ENCODE assay signal across 8 cellular contexts in the genomic region with DNA sequence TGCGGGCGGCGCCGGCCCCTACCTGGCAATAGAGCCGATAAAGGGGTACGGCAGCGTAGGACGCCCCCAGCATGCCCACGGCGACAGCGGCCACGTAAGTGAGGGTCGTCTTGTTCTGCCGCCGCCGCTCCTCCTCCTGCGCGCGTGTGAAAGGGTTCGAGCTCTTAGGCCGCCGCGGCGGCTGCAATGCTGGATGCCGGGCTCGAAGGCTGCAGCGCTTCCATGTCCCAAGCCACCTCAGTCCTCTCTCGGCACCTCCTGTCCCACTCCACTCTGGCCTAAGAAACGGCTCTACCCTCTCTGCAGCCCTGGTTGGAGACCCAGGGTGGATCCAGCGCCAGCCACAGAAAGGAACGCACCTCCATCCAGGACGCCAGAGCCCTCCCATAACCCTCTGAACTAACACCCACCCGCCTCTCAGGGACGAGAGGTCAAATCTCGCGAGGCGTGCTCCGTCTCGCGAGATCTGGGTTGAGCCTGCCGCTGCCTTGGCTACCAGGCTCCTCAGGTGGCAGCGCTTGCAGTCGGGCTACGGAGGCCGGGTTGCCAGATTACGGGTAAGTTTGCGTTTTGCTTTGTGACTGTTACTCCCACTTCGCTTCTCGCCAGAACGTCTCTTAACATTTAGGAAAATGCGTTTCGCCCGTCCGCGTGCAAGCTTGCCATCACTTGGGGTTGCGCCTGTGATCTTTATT. TPM values are rescaled to one million over a fixed set of nuclear protein-coding genes. Genes with fewer than 3 reads are reported as not detected.
DNase-seq lines count a peak whose midpoint lies in the region; ATAC-seq and TF ChIP-seq lines count a peak whose summit lies in the region.

A gene with protein sequence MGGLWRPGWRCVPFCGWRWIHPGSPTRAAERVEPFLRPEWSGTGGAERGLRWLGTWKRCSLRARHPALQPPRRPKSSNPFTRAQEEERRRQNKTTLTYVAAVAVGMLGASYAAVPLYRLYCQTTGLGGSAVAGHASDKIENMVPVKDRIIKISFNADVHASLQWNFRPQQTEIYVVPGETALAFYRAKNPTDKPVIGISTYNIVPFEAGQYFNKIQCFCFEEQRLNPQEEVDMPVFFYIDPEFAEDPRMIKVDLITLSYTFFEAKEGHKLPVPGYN (minus strand): TSS at position 396 of the 695 bp plus-strand sequence. CDS start 8 bp downstream, at position 388.
TSS of gene STXBP4 (plus strand) at position 507 of the 695 bp plus-strand sequence. CDS start 17,455 bp downstream, outside the sequence.

- H3K9me2 ChIP-seq in HCT116 (ENCODE audit: insufficient read depth) (no peaks in the 10 kb centered on the region), MM.1S (replicated peaks; ENCODE audit: insufficient read depth, low read length) (no peaks in the 10 kb centered on the region)

- intact Hi-C loops in HCT116 (cut with micrococcal nuclease), result loop anchor here (2.0 kb wide), 1 partner anchor 68 kb away; the partner anchor contains the start of gene TOM1L1

- peak within 1 kb of the TSS; percentile 87 for H3K9ac ChIP-seq in HCT116 (ENCODE audit: low read length)
- peak within 1 kb of the TSS; percentile 86 for H3K9ac ChIP-seq in MM.1S (ENCODE audit: low read length)
- peak within 1 kb of the TSS; percentile 83 for H3K9ac ChIP-seq in neural progenitor cell
- peak within 1 kb of the TSS; percentile 89 to 95 for H3K9ac ChIP-seq in stomach smooth muscle (ENCODE audit: low read length in 2 of 2)

- POLR2A ChIA-PET in HCT116 (lab: Charles Lee), result no interaction called here

- H3K36me3 ChIP-seq in HCT116 (ENCODE audit: control insufficient read depth in 1 of 2, insufficient read depth in 2 of 2, low read length in 2 of 2) (peaks cover 10 to 19% of the 10 kb centered on the region in 2 experiments; a peak in 3 of 4 replicates), MM.1S (replicated peaks; ENCODE audit: insufficient read depth, low read length) (peaks cover 7% of the 10 kb centered on the region; the same call in 1 of the 2 replicates), neural progenitor cell (peaks cover 11% of the 10 kb centered on the region), stomach smooth muscle (ENCODE audit: control insufficient read depth in 2 of 2, insufficient read depth in 2 of 2, low read length in 2 of 2) (peaks cover 0 to 9% of the 10 kb centered on the region in 2 donors)

- H3F3A ChIP-seq in MM.1S (ENCODE audit: insufficient read depth, low read length) (no peaks in the 10 kb centered on the region), neural progenitor cell (ENCODE audit: low read depth) (no peaks in the 10 kb centered on the region)

- peaks cover 3 to 16% of the 10 kb centered on the region in 2 experiments; a peak in 3 of 4 replicates for H3K4me1 ChIP-seq in HCT116 (ENCODE audit: control insufficient read depth in 1 of 2, insufficient read depth in 2 of 2, low read length in 2 of 2)
- peaks cover 14% of the 10 kb centered on the region; the same call in 1 of the 2 replicates for H3K4me1 ChIP-seq in MM.1S (ENCODE audit: low read length)
- H3K4me1 ChIP-seq in neural progenitor cell, result peaks cover 12% of the 10 kb centered on the region
- H3K4me1 ChIP-seq in stomach smooth muscle (ENCODE audit: control insufficient read depth, insufficient read depth, low read length), result peaks cover 21% of the 10 kb centered on the region

- H2AFZ ChIP-seq in HCT116 (ENCODE audit: low read depth, low read length, poor library complexity, severe bottlenecking) (peak within 1 kb of the TSS; percentile 81), MM.1S (ENCODE audit: low read length) (peak within 1 kb of the TSS; percentile 90), neural progenitor cell (replicated peaks) (peak within 1 kb of the TSS; percentile 68)

- peak within 1 kb of the TSS; percentile 94 to 97 for H3K4me3 ChIP-seq in HCT116 (replicated peaks in 1 of 2; ENCODE audit: low read depth in 1 of 2, low read length in 2 of 2)
- H3K4me3 ChIP-seq in MM.1S (ENCODE audit: low read length), result peak within 1 kb of the TSS; percentile 78
- H3K4me3 ChIP-seq in neural progenitor cell, result peak within 1 kb of the TSS; percentile 90
- peak within 1 kb of the TSS; percentile 88 to 89 for H3K4me3 ChIP-seq in stomach smooth muscle (ENCODE audit: low read length in 2 of 2)

- TF ChIP-seq RAD21 in HCT116 (IDR thresholded peaks at IDR 0.05; ENCODE audit: low read depth), result peak; percentile 35; the same call in 1 of the 2 replicates

- BruUV-seq in HCT116 (replicated peaks; lab: Mats Ljungman, UMichigan), result no TSS peak

- H3K27me3 Mint-ChIP-seq in neural progenitor cell (ENCODE audit: insufficient read depth, low read depth), result no peaks in the 10 kb centered on the region

- H3K9me3 Mint-ChIP-seq in neural progenitor cell, result peaks cover 2% of the 10 kb centered on the region

- peak; percentile 97 for TF ChIP-seq POLR2A in HCT116 (IDR thresholded peaks at IDR 0.05; ENCODE audit: borderline replicate concordance, extremely low read depth, insufficient read depth, insufficient read length)

- no peaks in the 10 kb centered on the region for H3K9me3 ChIP-seq in HCT116 (ENCODE audit: control insufficient read depth in 1 of 2, insufficient read depth in 1 of 2, low read depth in 1 of 2, low read length in 2 of 2)
- no peaks in the 10 kb centered on the region for H3K9me3 ChIP-seq in MM.1S (replicated peaks; ENCODE audit: insufficient read depth, low read length)
- no peaks in the 10 kb centered on the region for H3K9me3 ChIP-seq in neural progenitor cell (ENCODE audit: low read depth)
- H3K9me3 ChIP-seq in stomach smooth muscle (ENCODE audit: control insufficient read depth in 2 of 2, low read length in 2 of 2), result no peaks in the 10 kb centered on the region

- RAD21 ChIA-PET in HCT116 (lab: Charles Lee; ENCODE audit: low non-redundant PET in 1 of 2, low total read pairs in 2 of 2, uncharacterized antibody in 2 of 2, unreplicated experiment in 2 of 2), result no interaction called here

- H4K20me1 ChIP-seq in HCT116 (ENCODE audit: insufficient read depth) (no peaks in the 10 kb centered on the region), MM.1S (ENCODE audit: insufficient read depth, low read length) (no peaks in the 10 kb centered on the region), neural progenitor cell (ENCODE audit: low read depth) (no peaks in the 10 kb centered on the region)

- no peak within 1 kb of the TSS for H3K4me3 Mint-ChIP-seq in neural progenitor cell

- peaks cover 11% of the 10 kb centered on the region for H3K36me3 Mint-ChIP-seq in neural progenitor cell

- no peak within 1 kb of the TSS for H3K27ac Mint-ChIP-seq in neural progenitor cell

- peaks cover 17% of the 10 kb centered on the region for H3K4me1 Mint-ChIP-seq in neural progenitor cell

- H3K4me2 ChIP-seq in HCT116 (ENCODE audit: low read length) (peak within 1 kb of the TSS; percentile 91), MM.1S (ENCODE audit: low read depth, low read length) (peak within 1 kb of the TSS; percentile 89), neural progenitor cell (peak within 1 kb of the TSS; percentile 96)

- CTCF ChIA-PET in HCT116 (lab: Charles Lee), result no interaction called here

- ATAC-seq in HCT116, result peak; percentile 98

- peak in 2 of 3 experiments; percentile 40 to 64; a peak in 4 of 6 replicates for TF ChIP-seq CTCF in HCT116 (IDR thresholded peaks at IDR 0.05 in 2 of 3, conservative IDR thresholded peaks at IDR 0.05 in 1 of 3; ENCODE audit: borderline replicate concordance in 1 of 3, insufficient read depth in 1 of 3, low read depth in 2 of 3, low read length in 2 of 3)
- peak; percentile 54; the same call in 1 of the 2 replicates for TF ChIP-seq CTCF in MM.1S (IDR thresholded peaks at IDR 0.05; ENCODE audit: low read length)
- TF ChIP-seq CTCF in neural progenitor cell (IDR thresholded peaks at IDR 0.05), result peak; percentile 56

- H3K27ac ChIP-seq in HCT116 (ENCODE audit: low read depth, low read length) (peak within 1 kb of the TSS; percentile 73), MM.1S (ENCODE audit: low read length) (peak within 1 kb of the TSS; percentile 41; the same call in 1 of the 2 replicates), neural progenitor cell (peak within 1 kb of the TSS; percentile 53), stomach smooth muscle (ENCODE audit: low read length) (peak within 1 kb of the TSS; percentile 88)

- H3K27me3 ChIP-seq in HCT116 (ENCODE audit: insufficient read depth, low read length) (no peaks in the 10 kb centered on the region), MM.1S (replicated peaks; ENCODE audit: insufficient read depth, low read length) (no peaks in the 10 kb centered on the region), neural progenitor cell (no peaks in the 10 kb centered on the region), stomach smooth muscle (ENCODE audit: control insufficient read depth in 1 of 2, insufficient read depth in 2 of 2, low read length in 2 of 2) (no peaks in the 10 kb centered on the region)

- DNase-seq in GF-D8 (lab: John Stamatoyannopoulos, UW) (peak; percentile 94), HCT116 (ENCODE audit: low read depth, low spot score) (peak; percentile 98), MM.1S (peak; percentile 98), SHP77 (lab: John Stamatoyannopoulos, UW) (peak; percentile 87 to 93), activated gamma-delta T cell treated with Interleukin-2 at 50 U/mL for 16 hours (peak; percentile 92), foreskin melanocyte (peak; percentile 93), neural progenitor cell (ENCODE audit: low spot score) (peak; percentile 97)

- H3K79me2 ChIP-seq in HCT116 (ENCODE audit: insufficient read depth, low read length), result peaks cover 69% of the 10 kb centered on the region
- peaks cover 27% of the 10 kb centered on the region for H3K79me2 ChIP-seq in MM.1S (ENCODE audit: low read length)
- H3K79me2 ChIP-seq in neural progenitor cell (ENCODE audit: low read depth), result peaks cover 86% of the 10 kb centered on the region

TF ChIP-seq in HCT116, 20 proteins besides CTCF, POLR2A, EP300 and RAD21 (continues in another document):
- TF ChIP-seq MAX (IDR thresholded peaks at IDR 0.05), result peak; percentile 54
- TF ChIP-seq SRF (IDR thresholded peaks at IDR 0.05; ENCODE audit: low read depth), result no peak

RNA-seq across cellular contexts. Expression of the first gene that starts in this region (rescaled TPM):
- total RNA-seq in HCT116 (2021; ENCODE audit: unreplicated experiment) (62.9 TPM), neural progenitor cell (ENCODE audit: low replicate concordance) (68.7 and 90.2 TPM in 2 replicates)
- 41.3 and 48.2 TPM in 2 replicates for polyA plus RNA-seq in HCT116 (2012)

RNA-seq across cellular contexts. Expression of gene STXBP4, which starts in this region (rescaled TPM):
- total RNA-seq in HCT116 (2021; ENCODE audit: unreplicated experiment) (13.6 TPM), neural progenitor cell (ENCODE audit: low replicate concordance) (40.0 and 111 TPM in 2 replicates)
- polyA plus RNA-seq in HCT116 (2012), result 1.1 and 2.4 TPM in 2 replicates

Comparison
In these comparisons a context has a peak if more than half of its experiments do, and no peak if none do; other contexts are left out.
1. Peak in every context shown above with its lines: DNase-seq, ATAC-seq, H3K4me3 ChIP-seq and H3K27ac ChIP-seq.